In the genomic region with DNA sequence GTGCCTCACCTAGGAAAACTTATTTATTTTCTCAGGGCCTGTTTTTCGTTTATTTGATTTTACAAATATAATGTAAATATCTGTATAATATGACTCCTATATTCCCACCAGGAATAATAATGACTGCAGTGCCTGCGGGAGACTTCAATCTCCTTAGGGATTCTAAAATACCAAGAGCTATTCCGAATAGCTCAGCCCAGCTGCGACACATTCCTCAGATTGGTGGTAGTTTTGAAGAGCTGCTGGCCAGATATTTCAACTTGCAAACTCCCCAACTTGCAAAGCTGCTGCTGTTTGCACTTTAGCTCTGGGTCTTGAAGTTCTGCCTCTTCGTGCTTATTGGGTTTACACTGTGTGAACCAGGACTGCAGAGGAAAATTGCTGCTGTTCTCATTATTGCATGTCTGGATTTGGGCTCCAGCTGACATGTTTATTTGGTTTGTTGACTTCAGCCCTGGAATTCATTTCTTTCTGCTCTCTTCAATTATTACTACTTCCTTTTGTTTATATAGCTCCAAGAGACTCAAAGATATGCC, we compare ENCODE assay signal across 14 cellular contexts.
A peak's percentile ranks its signal among the peaks of the same experiment; 100 is the strongest.
DNase-seq lines count a peak whose midpoint lies in the region; ATAC-seq and TF ChIP-seq lines count a peak whose summit lies in the region.
"Had no signal": no experiment of that assay in that cellular context is flagged by ENCODE, and none has a peak within 500 bp of the region (broad histone marks: within the 10 kb centered on the region; RNA-seq: fewer than 3 reads in every experiment).

No MANE protein-coding gene starts in this region.

- no peaks in the 10 kb centered on the region for H3F3A ChIP-seq in GM23338 (replicated peaks; ENCODE audit: low read depth)
- peaks cover 56% of the 10 kb centered on the region for H3F3A ChIP-seq in neural progenitor cell (ENCODE audit: low read depth)

- H3K27ac ChIP-seq in GM23338 (ENCODE audit: low read depth) (peak overlapping the region; percentile 72), Panc1 (ENCODE audit: low read length) (no peak overlapping the region), neural progenitor cell (peak overlapping the region; percentile 83)
- H3K27ac ChIP-seq: C4-2B had no signal

- 0 out of 2 replicates have a peak overlapping the region, but pooled peaks have one; percentile 20 for H3K4me2 ChIP-seq in GM23338
- H3K4me2 ChIP-seq in neural progenitor cell, result peak overlapping the region; percentile 45

- CTCF ChIA-PET in Panc1 (lab: Charles Lee), result no interaction called here

- no peak overlapping the region for H3K27ac Mint-ChIP-seq in GM23338
- peak overlapping the region; percentile 98 for H3K27ac Mint-ChIP-seq in neural progenitor cell
- no peak overlapping the region for H3K27ac Mint-ChIP-seq in nephron progenitor cell
- H3K27ac Mint-ChIP-seq: IgD-negative memory B cell had no signal

- H3K9ac ChIP-seq in neural progenitor cell, result no peak overlapping the region

- peaks cover 37% of the 10 kb centered on the region for H3K4me1 ChIP-seq in GM23338 (ENCODE audit: insufficient read depth)
- H3K4me1 ChIP-seq in Panc1 (ENCODE audit: control insufficient read depth, insufficient read depth, low read length), result no peaks in the 10 kb centered on the region
- peaks cover 83% of the 10 kb centered on the region for H3K4me1 ChIP-seq in neural progenitor cell

- H3K9me3 Mint-ChIP-seq in GM23338, result no peaks in the 10 kb centered on the region
- H3K9me3 Mint-ChIP-seq in neural progenitor cell, result peaks cover 2% of the 10 kb centered on the region
- peaks cover 11% of the 10 kb centered on the region for H3K9me3 Mint-ChIP-seq in nephron progenitor cell

- H3K27me3 ChIP-seq in GM23338 (ENCODE audit: insufficient read depth) (no peaks in the 10 kb centered on the region), Panc1 (ENCODE audit: control insufficient read depth, insufficient read depth, low read length) (no peaks in the 10 kb centered on the region), neural progenitor cell (no peaks in the 10 kb centered on the region)

- H3K27me3 Mint-ChIP-seq in GM23338 (ENCODE audit: insufficient read depth, low read depth, poor library complexity), result peaks cover 1% of the 10 kb centered on the region
- H3K27me3 Mint-ChIP-seq in neural progenitor cell (ENCODE audit: insufficient read depth, low read depth), result peaks cover 6% of the 10 kb centered on the region
- H3K27me3 Mint-ChIP-seq in nephron progenitor cell (ENCODE audit: low read depth, poor library complexity), result peaks cover 10% of the 10 kb centered on the region
- H3K27me3 Mint-ChIP-seq: IgD-negative memory B cell had no signal

- ATAC-seq in GM23338 (peak; percentile 67), Panc1 (peak; percentile 69), HG03432 (IDR thresholded peaks at IDR 0.05; ENCODE audit: unreplicated experiment) (no peak), GM21367 (IDR thresholded peaks at IDR 0.05; ENCODE audit: unreplicated experiment) (no peak)

- POLR2A ChIA-PET in Panc1 (lab: Charles Lee), result interaction anchor here (0.8 kb wide), 1 partner anchor 339 kb away, joined by 3 read pairs; no protein-coding TSS in a partner anchor

- H4K20me1 ChIP-seq in GM23338 (replicated peaks; ENCODE audit: insufficient read depth) (no peaks in the 10 kb centered on the region), neural progenitor cell (ENCODE audit: low read depth) (no peaks in the 10 kb centered on the region)

- no peak overlapping the region for H3K4me3 Mint-ChIP-seq in GM23338
- H3K4me3 Mint-ChIP-seq in neural progenitor cell, result peak overlapping the region; percentile 28
- no peak overlapping the region for H3K4me3 Mint-ChIP-seq in nephron progenitor cell
- H3K4me3 Mint-ChIP-seq: IgD-negative memory B cell had no signal

- no peaks in the 10 kb centered on the region for H3K79me2 ChIP-seq in GM23338 (replicated peaks; ENCODE audit: insufficient read depth)
- no peaks in the 10 kb centered on the region for H3K79me2 ChIP-seq in neural progenitor cell (ENCODE audit: low read depth)

- H3K4me3 ChIP-seq in GM23338, result no peak overlapping the region
- H3K4me3 ChIP-seq in Panc1 (ENCODE audit: low read depth in 2 of 2, low read length in 2 of 2), result no peak overlapping the region
- no peak overlapping the region for H3K4me3 ChIP-seq in neural progenitor cell

- no TSS peak for BruUV-seq in Panc1 (replicated peaks; lab: Mats Ljungman, UMichigan)

- H3K36me3 Mint-ChIP-seq in GM23338 (ENCODE audit: low read depth), result no peaks in the 10 kb centered on the region
- peaks cover 5% of the 10 kb centered on the region for H3K36me3 Mint-ChIP-seq in neural progenitor cell
- peaks cover 7% of the 10 kb centered on the region for H3K36me3 Mint-ChIP-seq in nephron progenitor cell (ENCODE audit: low read depth)
- H3K36me3 Mint-ChIP-seq: IgD-negative memory B cell had no signal

- H3K9me3 ChIP-seq in Panc1 (ENCODE audit: control insufficient read depth, insufficient read depth, low read depth, low read length), result no peaks in the 10 kb centered on the region
- H3K9me3 ChIP-seq in neural progenitor cell (ENCODE audit: low read depth), result no peaks in the 10 kb centered on the region

- in situ Hi-C loops in Panc1 (cut with HindIII; ENCODE audit: low pct_unique_long_range_greater_than_20kb, low sequenced_read_pairs), result no loop called here

- no peaks in the 10 kb centered on the region for H3K9me2 ChIP-seq in GM23338 (ENCODE audit: insufficient read depth)

- H3K4me1 Mint-ChIP-seq in GM23338 (peaks cover 39% of the 10 kb centered on the region), neural progenitor cell (peaks cover 68% of the 10 kb centered on the region), nephron progenitor cell (peaks cover 37% of the 10 kb centered on the region)
- H3K4me1 Mint-ChIP-seq: IgD-negative memory B cell had no signal

- H3K36me3 ChIP-seq in GM23338 (ENCODE audit: insufficient read depth) (no peaks in the 10 kb centered on the region), Panc1 (ENCODE audit: control insufficient read depth, insufficient read depth, low read length) (no peaks in the 10 kb centered on the region), neural progenitor cell (no peaks in the 10 kb centered on the region)

- peak; percentile 69 for DNase-seq in GM23338 (ENCODE audit: low spot score)
- no peak for DNase-seq in Panc1 (ENCODE audit: low read depth, low spot score)
- peak; percentile 42 for DNase-seq in iPS DF 19.7 (ENCODE audit: low read depth, low spot score)
- DNase-seq in neural progenitor cell (ENCODE audit: low spot score), result peak; percentile 58
- no peak for DNase-seq in NCI-H2107 treated with DMSO at 0.1 percent for 48 hours (lab: John Stamatoyannopoulos, UW; ENCODE audit: unreplicated experiment)
- DNase-seq in nephron progenitor cell, result no peak
- DNase-seq: MV-4-11, NCI-H1417 treated with DMSO at 0.1 percent for 48 hours, NCI-H2029 treated with DMSO at 0.1 percent for 48 hours, NCI-H524 had no signal

- TF ChIP-seq CTCF in GM23338 (conservative IDR thresholded peaks at IDR 0.05; ENCODE audit: low read depth in 2 of 2) (no peak), Panc1 (IDR thresholded peaks at IDR 0.05) (no peak), neural progenitor cell (IDR thresholded peaks at IDR 0.05) (no peak), nephron progenitor cell (IDR thresholded peaks at IDR 0.05) (no peak)

- H2AFZ ChIP-seq in GM23338 (no peak overlapping the region), neural progenitor cell (replicated peaks) (peak overlapping the region; percentile 53)

- intact Hi-C loops in Panc1 (cut with micrococcal nuclease; ENCODE audit: unreplicated experiment), result no loop called here

TF ChIP-seq in GM23338, 12 proteins besides CTCF, POLR2A, EP300 and RAD21 (continues in another document):
- TF ChIP-seq POLR2AphosphoS5 (IDR thresholded peaks at IDR 0.05; ENCODE audit: low read depth), result no peak

Comparison
In these comparisons a context has a peak if more than half of its experiments do, and no peak if none do; other contexts are left out.
1. ATAC-seq: peak in GM23338 (single experiment) and Panc1 (single experiment); none in HG03432 (single experiment) and GM21367 (single experiment).
2. DNase-seq: peak in GM23338 (single experiment), iPS DF 19.7 (single experiment) and neural progenitor cell (single experiment); none in Panc1 (single experiment), NCI-H2107 treated with DMSO at 0.1 percent for 48 hours (single experiment) and nephron progenitor cell (single experiment).